Comparison of ENCODE assay signal across 11 cellular contexts in genomic region chr7:71633571-71634008, GRCh38.
DNase-seq lines count a peak whose midpoint lies in the region; ATAC-seq and TF ChIP-seq lines count a peak whose summit lies in the region.
"Had no signal": no experiment of that assay in that cellular context is flagged by ENCODE, and none has a peak within 500 bp of the region (broad histone marks: within the 10 kb centered on the region; RNA-seq: fewer than 3 reads in every experiment).

No MANE protein-coding gene starts in this region.

- in situ Hi-C loops in HAP-1 (cut with MboI; ENCODE audit: low sequenced_read_pairs) = no loop called here

- H3K36me3 ChIP-seq in mesodermal cell (ENCODE audit: control insufficient read depth, insufficient read depth, low read length) (no peaks in the 10 kb centered on the region), HAP-1 (replicated peaks) (no peaks in the 10 kb centered on the region)

- WGBS in mesodermal cell (ENCODE audit: insufficient coverage in 2 of 2), 2 experiments = no CpG with 5 or more reads among the region's 5 CpGs

- no peak overlapping the region for H3K4me3 ChIP-seq in choroid plexus epithelial cell (ENCODE audit: low read depth, low read length)
- no peak overlapping the region for H3K4me3 ChIP-seq in mesodermal cell (ENCODE audit: extremely low read depth, insufficient read depth, low read length, poor library complexity, severe bottlenecking)
- no peak overlapping the region for H3K4me3 ChIP-seq in HAP-1

- H3K27me3 ChIP-seq in HAP-1 (ENCODE audit: low read depth) = no peaks in the 10 kb centered on the region

- POLR2A ChIA-PET in activated CD4-positive, alpha-beta T cell treated with anti-CD3 and anti-CD28 coated beads for 36 hours (lab: Charles Lee) = no interaction called here
- POLR2A ChIA-PET in activated CD4-positive, alpha-beta memory T cell treated with anti-CD3 and anti-CD28 coated beads, Interleukin-2, amount 10 ng/mL, durations not matched to agents 7 days and 5 days (lab: Charles Lee) = no interaction called here

- no peaks in the 10 kb centered on the region for H3K36me3 Mint-ChIP-seq in activated CD4-positive, alpha-beta T cell treated with anti-CD3 and anti-CD28 coated beads for 36 hours (ENCODE audit: low read depth)
- no peaks in the 10 kb centered on the region for H3K36me3 Mint-ChIP-seq in activated CD4-positive, alpha-beta memory T cell treated with anti-CD3 and anti-CD28 coated beads, Interleukin-2, amount 10 ng/mL, durations not matched to agents 7 days and 5 days (ENCODE audit: low read depth)
- H3K36me3 Mint-ChIP-seq: activated naive CD4-positive, alpha-beta T cell treated with anti-CD3 and anti-CD28 coated beads, Interleukin-2, amount 50 U/mL, for 72 hours had no signal

- no peak overlapping the region for H3K4me3 Mint-ChIP-seq in activated CD4-positive, alpha-beta T cell treated with anti-CD3 and anti-CD28 coated beads for 36 hours
- no peak overlapping the region for H3K4me3 Mint-ChIP-seq in activated CD4-positive, alpha-beta memory T cell treated with anti-CD3 and anti-CD28 coated beads, Interleukin-2, amount 10 ng/mL, durations not matched to agents 7 days and 5 days
- H3K4me3 Mint-ChIP-seq: stimulated activated naive CD8-positive, alpha-beta T cell treated with anti-CD3 and anti-CD28 coated beads, Interleukin-15, Interleukin-2, amounts not matched to agents 100 ng/mL and 50 ng/mL, for 24 hours had no signal

- ATAC-seq in GM21526 (IDR thresholded peaks at IDR 0.05; ENCODE audit: low FRiP score, unreplicated experiment) = no peak
- ATAC-seq in activated CD4-positive, alpha-beta T cell treated with anti-CD3 and anti-CD28 coated beads for 36 hours = no peak

- H3K27ac ChIP-seq in mesodermal cell (ENCODE audit: low read depth, low read length, severe bottlenecking) = peak overlapping the region; percentile 94

- no peak; the same call in 1 of the 2 replicates for TF ChIP-seq CTCF in AG09319 (IDR thresholded peaks at IDR 0.05; ENCODE audit: low read depth, low read length)
- TF ChIP-seq CTCF in choroid plexus epithelial cell (conservative IDR thresholded peaks at IDR 0.05; ENCODE audit: low read depth, low read length) = no peak

- H3K27me3 Mint-ChIP-seq in activated CD4-positive, alpha-beta T cell treated with anti-CD3 and anti-CD28 coated beads for 36 hours = no peaks in the 10 kb centered on the region
- H3K27me3 Mint-ChIP-seq in activated CD4-positive, alpha-beta memory T cell treated with anti-CD3 and anti-CD28 coated beads, Interleukin-2, amount 10 ng/mL, durations not matched to agents 7 days and 5 days = no peaks in the 10 kb centered on the region
- H3K27me3 Mint-ChIP-seq: stimulated activated naive CD8-positive, alpha-beta T cell treated with anti-CD3 and anti-CD28 coated beads, Interleukin-15, Interleukin-2, amounts not matched to agents 100 ng/mL and 50 ng/mL, for 24 hours had no signal

- intact Hi-C loops in activated CD4-positive, alpha-beta T cell treated with anti-CD3 and anti-CD28 coated beads for 36 hours (cut with DNase I, micrococcal nuclease) = no loop called here

- no peak overlapping the region for H3K27ac Mint-ChIP-seq in activated CD4-positive, alpha-beta T cell treated with anti-CD3 and anti-CD28 coated beads for 36 hours
- no peak overlapping the region for H3K27ac Mint-ChIP-seq in activated CD4-positive, alpha-beta memory T cell treated with anti-CD3 and anti-CD28 coated beads, Interleukin-2, amount 10 ng/mL, durations not matched to agents 7 days and 5 days
- H3K27ac Mint-ChIP-seq: activated naive CD4-positive, alpha-beta T cell treated with anti-CD3 and anti-CD28 coated beads, Interleukin-2, amount 50 U/mL, for 72 hours; stimulated activated naive CD8-positive, alpha-beta T cell treated with anti-CD3 and anti-CD28 coated beads, Interleukin-15, Interleukin-2, amounts not matched to agents 100 ng/mL and 50 ng/mL, for 24 hours had no signal

- H3K9me3 ChIP-seq in mesodermal cell (ENCODE audit: control insufficient read depth, low read length) (no peaks in the 10 kb centered on the region), HAP-1 (no peaks in the 10 kb centered on the region)

- H3K4me1 Mint-ChIP-seq in activated CD4-positive, alpha-beta T cell treated with anti-CD3 and anti-CD28 coated beads for 36 hours = no peaks in the 10 kb centered on the region
- H3K4me1 Mint-ChIP-seq in activated CD4-positive, alpha-beta memory T cell treated with anti-CD3 and anti-CD28 coated beads, Interleukin-2, amount 10 ng/mL, durations not matched to agents 7 days and 5 days = no peaks in the 10 kb centered on the region

- H3K9me3 Mint-ChIP-seq in activated CD4-positive, alpha-beta T cell treated with anti-CD3 and anti-CD28 coated beads for 36 hours (ENCODE audit: low read depth) = peaks cover 3% of the 10 kb centered on the region
- H3K9me3 Mint-ChIP-seq in activated CD4-positive, alpha-beta memory T cell treated with anti-CD3 and anti-CD28 coated beads, Interleukin-2, amount 10 ng/mL, durations not matched to agents 7 days and 5 days = peaks cover 24% of the 10 kb centered on the region

- peaks cover 37% of the 10 kb centered on the region for H3K4me1 ChIP-seq in mesodermal cell (ENCODE audit: control insufficient read depth, insufficient read depth, low read length, poor library complexity, severe bottlenecking)
- no peaks in the 10 kb centered on the region for H3K4me1 ChIP-seq in HAP-1

- DNase-seq in AG09319 (ENCODE audit: extremely low read depth, low read depth) (peak; percentile 49), M059J (ENCODE audit: low read depth) (peak; percentile 98), choroid plexus epithelial cell (ENCODE audit: low read depth) (peak; percentile 94), HAP-1 (ENCODE audit: low spot score in 2 of 2) (no peak)
- no peak for DNase-seq in activated CD4-positive, alpha-beta T cell treated with anti-CD3 and anti-CD28 coated beads for 36 hours
- no peak for DNase-seq in activated CD4-positive, alpha-beta memory T cell treated with anti-CD3 and anti-CD28 coated beads, Interleukin-2, amount 10 ng/mL, durations not matched to agents 7 days and 5 days
- DNase-seq: SHP77 had no signal

- CTCF ChIA-PET in activated CD4-positive, alpha-beta T cell treated with anti-CD3 and anti-CD28 coated beads for 36 hours (lab: Charles Lee) = no interaction called here
- CTCF ChIA-PET in activated CD4-positive, alpha-beta memory T cell treated with anti-CD3 and anti-CD28 coated beads, Interleukin-2, amount 10 ng/mL, durations not matched to agents 7 days and 5 days (lab: Charles Lee) = no interaction called here

Comparison
In these comparisons a context has a peak if more than half of its experiments do, and no peak if none do; other contexts are left out.
1. DNase-seq: peak in AG09319 (single experiment), M059J (single experiment) and choroid plexus epithelial cell (single experiment); none in HAP-1 (0 of 2), activated CD4-positive, alpha-beta T cell treated with anti-CD3 and anti-CD28 coated beads for 36 hours (single experiment) and activated CD4-positive, alpha-beta memory T cell treated with anti-CD3 and anti-CD28 coated beads, Interleukin-2, amount 10 ng/mL, durations not matched to agents 7 days and 5 days (single experiment).